27 cellular contexts compared by ENCODE assay signal in genomic region chr4:37023504-37023903, GRCh38.
"Had no signal": no experiment of that assay in that cellular context is flagged by ENCODE, and none has a peak within 500 bp of the region (broad histone marks: within the 10 kb centered on the region; RNA-seq: fewer than 3 reads in every experiment).

No MANE protein-coding gene starts in this region.

- H3K36me3 ChIP-seq: esophagus muscularis mucosa, gastroesophageal sphincter, lower lobe of right lung, sigmoid colon, tibial artery had no signal

- H3K27ac ChIP-seq: esophagus muscularis mucosa, foreskin keratinocyte, gastroesophageal sphincter, lower lobe of right lung, psoas muscle, sigmoid colon, testis, tibial artery had no signal

- H3K36me3 Mint-ChIP-seq: immature natural killer cell; naive thymus-derived CD8-positive, alpha-beta T cell; stimulated activated effector memory CD8-positive, alpha-beta T cell treated with anti-CD3 and anti-CD28 coated beads, Interleukin-12 subunit alpha, Interleukin-12 subunit beta, amount 100 ng/mL, for 72 hours; type B pancreatic cell had no signal

- H3K27me3 Mint-ChIP-seq: type B pancreatic cell had no signal

- DNase-seq: dermis blood vessel endothelial cell; effector memory CD4-positive, alpha-beta T cell; foreskin keratinocyte; glutamatergic neuron; hypothalamus; immature natural killer cell; islet precursor cell; kidney glomerular epithelial cell; left ventricle myocardium superior; lower lobe of right lung; naive thymus-derived CD8-positive, alpha-beta T cell; nephron progenitor cell; nucleus accumbens; psoas muscle; right cardiac atrium; sigmoid colon; stimulated activated CD4-positive, alpha-beta T cell treated with anti-CD3 and anti-CD28 coated beads, Interleukin-2, amount 100 ng/mL, for 24 hours; stimulated activated CD4-positive, alpha-beta T cell treated with anti-CD3 and anti-CD28 coated beads, Interleukin-4, amount 100 ng/mL, for 24 hours; stimulated activated naive CD8-positive, alpha-beta T cell treated with anti-CD3 and anti-CD28 coated beads, Interleukin-15, Interleukin-2, amounts not matched to agents 100 U/mL and 50 U/mL, for 24 hours; substantia nigra; testis; tibial artery had no signal

- H3K4me3 Mint-ChIP-seq: immature natural killer cell; naive thymus-derived CD8-positive, alpha-beta T cell; nephron progenitor cell; stimulated activated effector memory CD8-positive, alpha-beta T cell treated with anti-CD3 and anti-CD28 coated beads, Interleukin-12 subunit alpha, Interleukin-12 subunit beta, amount 100 ng/mL, for 72 hours; type B pancreatic cell had no signal

- ATAC-seq: foreskin keratinocyte; gastroesophageal sphincter; left ventricle myocardium superior; lower lobe of right lung; naive thymus-derived CD8-positive, alpha-beta T cell; psoas muscle; right cardiac atrium; stimulated activated effector memory CD8-positive, alpha-beta T cell treated with anti-CD3 and anti-CD28 coated beads, Interleukin-12 subunit alpha, Interleukin-12 subunit beta, amount 100 ng/mL, for 72 hours; stimulated activated naive CD8-positive, alpha-beta T cell treated with anti-CD3 and anti-CD28 coated beads, Interleukin-15, Interleukin-2, amounts not matched to agents 100 U/mL and 50 U/mL, for 24 hours had no signal

- H3K4me3 ChIP-seq: esophagus muscularis mucosa, gastroesophageal sphincter, lower lobe of right lung, psoas muscle, sigmoid colon, testis, tibial artery had no signal

- H3K9me3 Mint-ChIP-seq: nephron progenitor cell, type B pancreatic cell had no signal

- H3K27ac Mint-ChIP-seq: immature natural killer cell; naive thymus-derived CD8-positive, alpha-beta T cell; nephron progenitor cell; stimulated activated effector memory CD8-positive, alpha-beta T cell treated with anti-CD3 and anti-CD28 coated beads, Interleukin-12 subunit alpha, Interleukin-12 subunit beta, amount 100 ng/mL, for 72 hours; type B pancreatic cell had no signal

- FAIRE-seq: endothelial cell of umbilical vein had no signal

- H3K4me1 Mint-ChIP-seq: immature natural killer cell; naive thymus-derived CD8-positive, alpha-beta T cell; nephron progenitor cell; stimulated activated effector memory CD8-positive, alpha-beta T cell treated with anti-CD3 and anti-CD28 coated beads, Interleukin-12 subunit alpha, Interleukin-12 subunit beta, amount 100 ng/mL, for 72 hours had no signal

- H3K4me1 ChIP-seq: esophagus muscularis mucosa, foreskin keratinocyte, gastroesophageal sphincter, lower lobe of right lung, psoas muscle, sigmoid colon, testis, tibial artery had no signal

- H3K9me3 ChIP-seq: esophagus muscularis mucosa, lower lobe of right lung, psoas muscle, sigmoid colon, testis, tibial artery had no signal

- H3K27me3 ChIP-seq: esophagus muscularis mucosa, foreskin keratinocyte, gastroesophageal sphincter, sigmoid colon, testis, tibial artery had no signal
